In the genomic region with DNA sequence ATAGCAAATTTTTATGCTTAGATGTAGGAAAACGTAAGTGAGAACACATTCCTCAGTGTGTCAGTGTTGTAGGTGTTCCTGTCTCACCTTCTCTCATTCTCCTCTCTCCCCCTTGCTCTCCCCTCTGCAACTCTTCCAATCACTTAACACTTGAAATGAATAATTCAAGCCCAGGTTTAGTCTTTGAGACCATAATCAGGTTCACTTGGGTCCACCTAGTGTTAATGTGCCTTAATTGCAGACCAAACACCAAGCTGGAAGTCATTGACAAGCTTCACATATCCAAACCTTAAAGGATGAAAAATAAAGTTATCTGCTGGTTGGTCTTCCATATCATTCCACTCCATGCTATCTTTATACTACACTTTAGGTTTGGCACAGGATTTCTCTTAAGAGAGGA, we compare ENCODE assay signal across 8 cellular contexts. TPM values are rescaled to one million over a fixed set of nuclear protein-coding genes. Genes with fewer than 3 reads are reported as not detected.
A peak's percentile ranks its signal among the peaks of the same experiment; 100 is the strongest.
DNase-seq lines count a peak whose midpoint lies in the region; ATAC-seq and TF ChIP-seq lines count a peak whose summit lies in the region.

No MANE protein-coding gene starts in this region.

- peaks cover 6% of the 10 kb centered on the region for H3K36me3 Mint-ChIP-seq in mesothelial cell of epicardium

- peak; percentile 62 for TF ChIP-seq CTCF in GM12873 (IDR thresholded peaks at IDR 0.05; ENCODE audit: insufficient read depth, low read depth, low read length, missing control alignments)
- TF ChIP-seq CTCF in VCaP (conservative IDR thresholded peaks at IDR 0.05): peak; percentile 71
- TF ChIP-seq CTCF in liver (IDR thresholded peaks at IDR 0.05; ENCODE audit: low read depth, low read length, missing input control): peak; percentile 27
- TF ChIP-seq CTCF in mesothelial cell of epicardium (IDR thresholded peaks at IDR 0.05; ENCODE audit: unreplicated experiment): no peak

- ATAC-seq in HG03139 (IDR thresholded peaks at IDR 0.05; ENCODE audit: unreplicated experiment) (peak; percentile 52), HG02981 (IDR thresholded peaks at IDR 0.05; ENCODE audit: unreplicated experiment) (no peak), GM19463 (IDR thresholded peaks at IDR 0.05; ENCODE audit: unreplicated experiment) (no peak)

- H3K9me3 ChIP-seq in liver (ENCODE audit: control insufficient read depth in 4 of 4, low read length in 3 of 4): no peaks in the 10 kb centered on the region

- H3K4me3 ChIP-seq in liver (ENCODE audit: low read depth in 1 of 3, low read length in 3 of 3): no peak overlapping the region

- H3K9me3 Mint-ChIP-seq in mesothelial cell of epicardium: no peaks in the 10 kb centered on the region

- DNase-seq in NCI-H446 treated with DMSO at 0.1 percent for 48 hours (lab: John Stamatoyannopoulos, UW) (no peak), mesothelial cell of epicardium (ENCODE audit: low spot score in 2 of 2, unreplicated experiment in 2 of 2) (no peak)

- H3K4me1 Mint-ChIP-seq in mesothelial cell of epicardium: no peaks in the 10 kb centered on the region

- H3K27me3 Mint-ChIP-seq in mesothelial cell of epicardium (ENCODE audit: low read depth): no peaks in the 10 kb centered on the region

- no peak overlapping the region for H3K27ac Mint-ChIP-seq in mesothelial cell of epicardium

- H3K27ac ChIP-seq in VCaP (no peak overlapping the region), liver (ENCODE audit: low read depth in 1 of 2, low read length in 2 of 2) (no peak overlapping the region)

- H3K9ac ChIP-seq in liver (ENCODE audit: low read depth in 1 of 2, low read length in 2 of 2): no peak overlapping the region

- 94% methylated on average over 1 of the region's 1 CpG for WGBS in liver

- no peak overlapping the region for H3K4me3 Mint-ChIP-seq in mesothelial cell of epicardium

- H3K4me1 ChIP-seq in liver (ENCODE audit: control insufficient read depth in 4 of 4, insufficient read depth in 4 of 4, low read length in 3 of 4): no peaks in the 10 kb centered on the region

- no peaks in the 10 kb centered on the region for H3K27me3 ChIP-seq in liver (ENCODE audit: control insufficient read depth in 4 of 4, insufficient read depth in 4 of 4, low read length in 3 of 4)

- no peaks in the 10 kb centered on the region for H3K36me3 ChIP-seq in liver (ENCODE audit: control insufficient read depth in 4 of 4, insufficient read depth in 3 of 4, low read depth in 1 of 4, low read length in 3 of 4)

- TF ChIP-seq RAD21 in liver (IDR thresholded peaks at IDR 0.05): peak in 1 of 2 donors; percentile 50

TF ChIP-seq in liver, 16 proteins besides CTCF, POLR2A, EP300 and RAD21:
- TF ChIP-seq, protein P1, sequence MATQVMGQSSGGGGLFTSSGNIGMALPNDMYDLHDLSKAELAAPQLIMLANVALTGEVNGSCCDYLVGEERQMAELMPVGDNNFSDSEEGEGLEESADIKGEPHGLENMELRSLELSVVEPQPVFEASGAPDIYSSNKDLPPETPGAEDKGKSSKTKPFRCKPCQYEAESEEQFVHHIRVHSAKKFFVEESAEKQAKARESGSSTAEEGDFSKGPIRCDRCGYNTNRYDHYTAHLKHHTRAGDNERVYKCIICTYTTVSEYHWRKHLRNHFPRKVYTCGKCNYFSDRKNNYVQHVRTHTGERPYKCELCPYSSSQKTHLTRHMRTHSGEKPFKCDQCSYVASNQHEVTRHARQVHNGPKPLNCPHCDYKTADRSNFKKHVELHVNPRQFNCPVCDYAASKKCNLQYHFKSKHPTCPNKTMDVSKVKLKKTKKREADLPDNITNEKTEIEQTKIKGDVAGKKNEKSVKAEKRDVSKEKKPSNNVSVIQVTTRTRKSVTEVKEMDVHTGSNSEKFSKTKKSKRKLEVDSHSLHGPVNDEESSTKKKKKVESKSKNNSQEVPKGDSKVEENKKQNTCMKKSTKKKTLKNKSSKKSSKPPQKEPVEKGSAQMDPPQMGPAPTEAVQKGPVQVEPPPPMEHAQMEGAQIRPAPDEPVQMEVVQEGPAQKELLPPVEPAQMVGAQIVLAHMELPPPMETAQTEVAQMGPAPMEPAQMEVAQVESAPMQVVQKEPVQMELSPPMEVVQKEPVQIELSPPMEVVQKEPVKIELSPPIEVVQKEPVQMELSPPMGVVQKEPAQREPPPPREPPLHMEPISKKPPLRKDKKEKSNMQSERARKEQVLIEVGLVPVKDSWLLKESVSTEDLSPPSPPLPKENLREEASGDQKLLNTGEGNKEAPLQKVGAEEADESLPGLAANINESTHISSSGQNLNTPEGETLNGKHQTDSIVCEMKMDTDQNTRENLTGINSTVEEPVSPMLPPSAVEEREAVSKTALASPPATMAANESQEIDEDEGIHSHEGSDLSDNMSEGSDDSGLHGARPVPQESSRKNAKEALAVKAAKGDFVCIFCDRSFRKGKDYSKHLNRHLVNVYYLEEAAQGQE (IDR thresholded peaks at IDR 0.05): no peak
- TF ChIP-seq NR2F2 (IDR thresholded peaks at IDR 0.05): no peak
- TF ChIP-seq JUND (IDR thresholded peaks at IDR 0.05): no peak
- no peak for TF ChIP-seq EGR1 (IDR thresholded peaks at IDR 0.05; ENCODE audit: low read depth in 2 of 2)
- TF ChIP-seq, protein P2, sequence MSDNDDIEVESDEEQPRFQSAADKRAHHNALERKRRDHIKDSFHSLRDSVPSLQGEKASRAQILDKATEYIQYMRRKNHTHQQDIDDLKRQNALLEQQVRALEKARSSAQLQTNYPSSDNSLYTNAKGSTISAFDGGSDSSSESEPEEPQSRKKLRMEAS (IDR thresholded peaks at IDR 0.05): no peak
- no peak for TF ChIP-seq HNF4G (IDR thresholded peaks at IDR 0.05)
- no peak for TF ChIP-seq TAF1 (conservative IDR thresholded peaks at IDR 0.05)
- no peak for TF ChIP-seq RXRA (IDR thresholded peaks at IDR 0.05)
TF ChIP-seq in liver: peak in this region for 0.

RNA-seq across cellular contexts. Expression of a gene that starts 37.0 kb away (rescaled TPM):
- total RNA-seq in liver (10 to 100 TPM in 1 of 2 donors, 1 to 10 TPM in 1; 4.2 to 12.6 TPM), mesothelial cell of epicardium (28.9 to 31.8 TPM (median 29.0 TPM) in 3 replicates)
- 1 to 10 TPM; 1.5 to 2.8 TPM for polyA plus RNA-seq in liver

RNA-seq across cellular contexts. Expression of a gene that starts 37.1 kb away (rescaled TPM):
- total RNA-seq in liver (10 to 100 TPM; 29.0 to 46.7 TPM), mesothelial cell of epicardium (46.9 to 55.0 TPM (median 52.6 TPM) in 3 replicates)
- polyA plus RNA-seq in liver: 10 to 100 TPM; 33.1 to 37.1 TPM
